ENCODE assay signal across 9 cellular contexts in genomic region chr1:209937996-209938959, GRCh38. TPM values are rescaled to one million over a fixed set of nuclear protein-coding genes. Genes with fewer than 3 reads are reported as not detected.
DNase-seq lines count a peak whose midpoint lies in the region; ATAC-seq and TF ChIP-seq lines count a peak whose summit lies in the region.
"Had no signal": no experiment of that assay in that cellular context is flagged by ENCODE, and none has a peak within 500 bp of the region (broad histone marks: within the 10 kb centered on the region; RNA-seq: fewer than 3 reads in every experiment).

SYT14 (plus strand) TSS chr1:209938217; CDS start chr1:209938265, 48 bp downstream.

- intact Hi-C loops in left cardiac atrium (cut with DNase I): no loop called here

- H3K27ac Mint-ChIP-seq in activated CD8-positive, alpha-beta memory T cell treated with anti-CD3 and anti-CD28 coated beads, Interleukin-2, amount 10 ng/mL, durations not matched to agents 7 days and 5 days: no peak within 1 kb of the TSS

- no peaks in the 10 kb centered on the region for H3K36me3 ChIP-seq in suprapubic skin

- ATAC-seq in activated CD8-positive, alpha-beta memory T cell treated with anti-CD3 and anti-CD28 coated beads, Interleukin-2, amount 10 ng/mL, durations not matched to agents 7 days and 5 days: peak; percentile 46
- ATAC-seq in left lobe of liver: no peak
- no peak for ATAC-seq in left cardiac atrium

- peaks cover 4% of the 10 kb centered on the region for H3K36me3 Mint-ChIP-seq in activated CD8-positive, alpha-beta memory T cell treated with anti-CD3 and anti-CD28 coated beads, Interleukin-2, amount 10 ng/mL, durations not matched to agents 7 days and 5 days

- H3K27ac ChIP-seq in suprapubic skin: no peak within 1 kb of the TSS

- H3K4me1 ChIP-seq in suprapubic skin: peaks cover 11% of the 10 kb centered on the region

- H3K27me3 Mint-ChIP-seq in activated CD8-positive, alpha-beta memory T cell treated with anti-CD3 and anti-CD28 coated beads, Interleukin-2, amount 10 ng/mL, durations not matched to agents 7 days and 5 days: peaks cover 58% of the 10 kb centered on the region

- CTCF ChIA-PET in activated CD8-positive, alpha-beta memory T cell treated with anti-CD3 and anti-CD28 coated beads, Interleukin-2, amount 10 ng/mL, durations not matched to agents 7 days and 5 days (lab: Charles Lee): interaction anchor here (0.6 kb wide), 1 partner anchor 328 kb away, joined by 3 read pairs; no protein-coding TSS in a partner anchor

- no peak for TF ChIP-seq POLR2A in suprapubic skin (IDR thresholded peaks at IDR 0.05)

- H3K4me3 ChIP-seq in suprapubic skin: peak within 1 kb of the TSS; percentile 43

- DNase-seq in activated CD8-positive, alpha-beta memory T cell treated with anti-CD3 and anti-CD28 coated beads, Interleukin-2, amount 10 ng/mL, durations not matched to agents 7 days and 5 days: no peak
- DNase-seq in activated CD8-positive, alpha-beta memory T cell treated with anti-CD3 and anti-CD28 coated beads, Interleukin-2, amount 50 U/mL, for 48 hours: no peak
- peak; percentile 62 for DNase-seq in NCI-H1694 treated with DMSO at 0.1 percent for 48 hours (lab: John Stamatoyannopoulos, UW)
- peak; percentile 20 for DNase-seq in amniotic epithelial cell (ENCODE audit: low read depth)
- DNase-seq in iPS-NIHi11 (ENCODE audit: low spot score): peak; percentile 82
- DNase-seq in suprapubic skin (ENCODE audit: low spot score in 2 of 2): no peak
- no peak for DNase-seq in left lobe of liver (ENCODE audit: low spot score)
- DNase-seq in left cardiac atrium: no peak

- no peaks in the 10 kb centered on the region for H3K9me3 ChIP-seq in suprapubic skin

- 8% methylated on average over 20 of the region's 98 CpGs for WGBS in suprapubic skin

- no peak for TF ChIP-seq EP300 in suprapubic skin (IDR thresholded peaks at IDR 0.05)

- H3K9me3 Mint-ChIP-seq in activated CD8-positive, alpha-beta memory T cell treated with anti-CD3 and anti-CD28 coated beads, Interleukin-2, amount 10 ng/mL, durations not matched to agents 7 days and 5 days (ENCODE audit: low read depth): no peaks in the 10 kb centered on the region

- peak within 1 kb of the TSS; percentile 56 for H3K4me3 Mint-ChIP-seq in activated CD8-positive, alpha-beta memory T cell treated with anti-CD3 and anti-CD28 coated beads, Interleukin-2, amount 10 ng/mL, durations not matched to agents 7 days and 5 days

- peaks cover 50% of the 10 kb centered on the region for H3K27me3 ChIP-seq in suprapubic skin

- peaks cover 11% of the 10 kb centered on the region for H3K4me1 Mint-ChIP-seq in activated CD8-positive, alpha-beta memory T cell treated with anti-CD3 and anti-CD28 coated beads, Interleukin-2, amount 10 ng/mL, durations not matched to agents 7 days and 5 days

- no peak for TF ChIP-seq CTCF in suprapubic skin (IDR thresholded peaks at IDR 0.05)

RNA-seq across cellular contexts. Expression of gene SYT14, which starts in this region (rescaled TPM):
- total RNA-seq in activated CD8-positive, alpha-beta memory T cell treated with anti-CD3 and anti-CD28 coated beads, Interleukin-2, amount 10 ng/mL, durations not matched to agents 7 days and 5 days: not detected
- total RNA-seq in suprapubic skin (under 1 TPM in 1 of 4 donors, not detected in 3; 0.26 TPM), left lobe of liver (0.03 TPM), left cardiac atrium (under 1 TPM in 1 of 2 donors, not detected in 1; 0.08 TPM)
- total RNA-seq: activated CD8-positive, alpha-beta memory T cell treated with anti-CD3 and anti-CD28 coated beads for 36 hours had no signal

Comparison
In these comparisons a context has a peak if more than half of its experiments do, and no peak if none do; other contexts are left out.
1. Peak in ATAC-seq in activated CD8-positive, alpha-beta memory T cell treated with anti-CD3 and anti-CD28 coated beads, Interleukin-2, amount 10 ng/mL, durations not matched to agents 7 days and 5 days; RNA of the gene not detected or under 1 TPM.
2. DNase-seq: peak in NCI-H1694 treated with DMSO at 0.1 percent for 48 hours (single experiment), amniotic epithelial cell (single experiment) and iPS-NIHi11 (single experiment); none in activated CD8-positive, alpha-beta memory T cell treated with anti-CD3 and anti-CD28 coated beads, Interleukin-2, amount 10 ng/mL, durations not matched to agents 7 days and 5 days (single experiment), activated CD8-positive, alpha-beta memory T cell treated with anti-CD3 and anti-CD28 coated beads, Interleukin-2, amount 50 U/mL, for 48 hours (single experiment), suprapubic skin (0 of 2), left lobe of liver (single experiment) and left cardiac atrium (single experiment).